In the genomic region with DNA sequence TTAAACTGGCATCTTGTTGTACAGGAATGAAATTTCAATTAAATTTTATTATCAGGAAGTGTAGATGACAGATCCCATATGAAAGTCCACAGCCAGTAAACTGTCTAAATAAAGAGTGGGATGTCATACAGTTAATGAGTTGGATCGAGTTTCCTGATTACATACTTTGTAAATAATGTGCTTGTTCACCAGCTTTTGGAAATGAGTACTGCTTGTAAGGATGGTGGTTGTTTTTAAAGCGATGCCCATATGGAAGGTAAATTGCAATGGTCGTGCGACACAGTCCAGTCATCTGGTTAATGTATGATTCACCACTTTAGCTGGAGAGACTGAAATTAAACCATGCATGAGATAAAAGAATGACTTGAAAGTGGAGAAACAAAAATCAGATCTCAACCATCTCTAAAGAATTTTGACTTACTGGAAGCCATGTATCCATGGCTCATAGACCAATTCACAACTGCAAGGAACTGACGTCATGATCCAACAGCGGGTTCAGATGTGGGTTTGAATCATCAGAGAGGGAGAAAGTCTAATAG, we compare ENCODE assay signal across 14 cellular contexts. TPM values are rescaled to one million over a fixed set of nuclear protein-coding genes. Genes with fewer than 3 reads are reported as not detected.
DNase-seq lines count a peak whose midpoint lies in the region; ATAC-seq, FAIRE-seq and TF ChIP-seq lines count a peak whose summit lies in the region.
"Had no signal": no experiment of that assay in that cellular context is flagged by ENCODE, and none has a peak within 500 bp of the region (broad histone marks: within the 10 kb centered on the region; RNA-seq: fewer than 3 reads in every experiment).

No MANE protein-coding gene starts in this region.

- no peak for TF ChIP-seq CTCF in AG09309 (IDR thresholded peaks at IDR 0.05; ENCODE audit: control insufficient read depth, insufficient read depth, low read depth, low read length, missing control alignments)

- no peaks in the 10 kb centered on the region for H3K9me3 Mint-ChIP-seq in activated T-helper 2 cell treated with anti-CD3 and anti-CD28 coated beads, Interferon-gamma antibody, Interleukin-2, Interleukin-4, amounts not matched to agents 10 μg/mL and 5 μg/mL and 100 μg/mL, durations not matched to agents 14 hours and 24 hours and 36 hours
- H3K9me3 Mint-ChIP-seq: natural killer cell; stimulated activated naive CD8-positive, alpha-beta T cell treated with anti-CD3 and anti-CD28 coated beads, Interleukin-15, amount 100 ng/mL, for 72 hours had no signal

- intact Hi-C loops in activated T-helper 2 cell treated with anti-CD3 and anti-CD28 coated beads, Interferon-gamma antibody, Interleukin-2, Interleukin-4, amounts not matched to agents 10 μg/mL and 5 μg/mL and 100 μg/mL, durations not matched to agents 14 hours and 24 hours and 36 hours (cut with micrococcal nuclease): loop anchor here (1.0 kb wide), 1 partner anchor 23 kb away; no protein-coding TSS in a partner anchor

- no peak for ATAC-seq in HG02840 (IDR thresholded peaks at IDR 0.05; ENCODE audit: low FRiP score, unreplicated experiment)
- ATAC-seq: natural killer cell; stimulated activated naive CD8-positive, alpha-beta T cell treated with anti-CD3 and anti-CD28 coated beads, Interleukin-15, amount 100 ng/mL, for 72 hours had no signal

- DNase-seq in AG09309 (ENCODE audit: low read depth): peak; percentile 86
- DNase-seq in H54 (ENCODE audit: insufficient read length, low spot score): no peak
- no peak for DNase-seq in activated T-helper 2 cell treated with anti-CD3 and anti-CD28 coated beads, Interferon-gamma antibody, Interleukin-2, Interleukin-4, amounts not matched to agents 10 μg/mL and 5 μg/mL and 100 μg/mL, durations not matched to agents 14 hours and 24 hours and 36 hours (ENCODE audit: low spot score)
- peak; percentile 97 for DNase-seq in kidney glomerular epithelial cell (lab: John Stamatoyannopoulos, UW)
- DNase-seq in HT-29 (ENCODE audit: low spot score): no peak
- no peak for DNase-seq in HuH-7.5 (ENCODE audit: low spot score)
- DNase-seq in GM19240 (ENCODE audit: insufficient read length, low spot score): no peak
- DNase-seq: activated naive CD4-positive, alpha-beta T cell treated with anti-CD3 and anti-CD28 coated beads, Interleukin-2, amount 50 U/mL, for 16 hours; Caco-2; effector CD4-positive, alpha-beta T cell; natural killer cell; SIG-M5; stimulated activated naive CD8-positive, alpha-beta T cell treated with anti-CD3 and anti-CD28 coated beads, Interleukin-15, amount 100 ng/mL, for 72 hours had no signal

- H3K27me3 Mint-ChIP-seq in activated T-helper 2 cell treated with anti-CD3 and anti-CD28 coated beads, Interferon-gamma antibody, Interleukin-2, Interleukin-4, amounts not matched to agents 10 μg/mL and 5 μg/mL and 100 μg/mL, durations not matched to agents 14 hours and 24 hours and 36 hours (ENCODE audit: low read depth): peaks cover 9% of the 10 kb centered on the region
- H3K27me3 Mint-ChIP-seq: stimulated activated naive CD8-positive, alpha-beta T cell treated with anti-CD3 and anti-CD28 coated beads, Interleukin-15, amount 100 ng/mL, for 72 hours had no signal

- no peak overlapping the region for H3K4me3 Mint-ChIP-seq in activated T-helper 2 cell treated with anti-CD3 and anti-CD28 coated beads, Interferon-gamma antibody, Interleukin-2, Interleukin-4, amounts not matched to agents 10 μg/mL and 5 μg/mL and 100 μg/mL, durations not matched to agents 14 hours and 24 hours and 36 hours (ENCODE audit: low read depth)
- H3K4me3 Mint-ChIP-seq: natural killer cell; stimulated activated naive CD8-positive, alpha-beta T cell treated with anti-CD3 and anti-CD28 coated beads, Interleukin-15, amount 100 ng/mL, for 72 hours had no signal

- no peak overlapping the region for H3K4me3 ChIP-seq in AG09309 (ENCODE audit: control insufficient read depth, low read depth, low read length)

- H3K27ac Mint-ChIP-seq in activated T-helper 2 cell treated with anti-CD3 and anti-CD28 coated beads, Interferon-gamma antibody, Interleukin-2, Interleukin-4, amounts not matched to agents 10 μg/mL and 5 μg/mL and 100 μg/mL, durations not matched to agents 14 hours and 24 hours and 36 hours: peak overlapping the region; percentile 25
- H3K27ac Mint-ChIP-seq: natural killer cell; stimulated activated naive CD8-positive, alpha-beta T cell treated with anti-CD3 and anti-CD28 coated beads, Interleukin-15, amount 100 ng/mL, for 72 hours had no signal

- peak; percentile 91 for FAIRE-seq in H54 (lab: Jason Lieb, UNC)

- peaks cover 9% of the 10 kb centered on the region for H3K4me1 Mint-ChIP-seq in activated T-helper 2 cell treated with anti-CD3 and anti-CD28 coated beads, Interferon-gamma antibody, Interleukin-2, Interleukin-4, amounts not matched to agents 10 μg/mL and 5 μg/mL and 100 μg/mL, durations not matched to agents 14 hours and 24 hours and 36 hours (ENCODE audit: low read depth)
- H3K4me1 Mint-ChIP-seq: natural killer cell; stimulated activated naive CD8-positive, alpha-beta T cell treated with anti-CD3 and anti-CD28 coated beads, Interleukin-15, amount 100 ng/mL, for 72 hours had no signal

- TF ChIP-seq POLR2A in H54 (IDR thresholded peaks at IDR 0.05; ENCODE audit: low read depth, low read length): no peak

- H3K36me3 Mint-ChIP-seq in activated T-helper 2 cell treated with anti-CD3 and anti-CD28 coated beads, Interferon-gamma antibody, Interleukin-2, Interleukin-4, amounts not matched to agents 10 μg/mL and 5 μg/mL and 100 μg/mL, durations not matched to agents 14 hours and 24 hours and 36 hours (ENCODE audit: low read depth): no peaks in the 10 kb centered on the region
- H3K36me3 Mint-ChIP-seq: natural killer cell had no signal

RNA-seq across cellular contexts. Expression of gene MAP10, which starts 48.8 kb away (rescaled TPM):
- 3.0 and 3.2 TPM in 2 replicates for total RNA-seq in activated T-helper 2 cell treated with anti-CD3 and anti-CD28 coated beads, Interferon-gamma antibody, Interleukin-2, Interleukin-4, amounts not matched to agents 10 μg/mL and 5 μg/mL and 100 μg/mL, durations not matched to agents 14 hours and 24 hours and 36 hours
- not detected in 2 replicates for total RNA-seq in HT-29 (2014; rRNA removed; shearing (Covaris generic))
- total RNA-seq: Caco-2 had no signal

Comparison
In these comparisons a context has a peak if more than half of its experiments do, and no peak if none do; other contexts are left out.
1. DNase-seq: peak in AG09309 (single experiment) and kidney glomerular epithelial cell (single experiment); none in H54 (single experiment), activated T-helper 2 cell treated with anti-CD3 and anti-CD28 coated beads, Interferon-gamma antibody, Interleukin-2, Interleukin-4, amounts not matched to agents 10 μg/mL and 5 μg/mL and 100 μg/mL, durations not matched to agents 14 hours and 24 hours and 36 hours (single experiment), HT-29 (single experiment), HuH-7.5 (single experiment) and GM19240 (single experiment).